In genomic region chr15:50107591-50108408, GRCh38 we compare ENCODE assay signal across 8 cellular contexts. TPM values are rescaled to one million over a fixed set of nuclear protein-coding genes. Genes with fewer than 3 reads are reported as not detected.
DNase-seq lines count a peak whose midpoint lies in the region; ATAC-seq and TF ChIP-seq lines count a peak whose summit lies in the region.
"Had no signal": no experiment of that assay in that cellular context is flagged by ENCODE, and none has a peak within 500 bp of the region (broad histone marks: within the 10 kb centered on the region; RNA-seq: fewer than 3 reads in every experiment).

No MANE protein-coding gene starts in this region.

- H3K9me3 Mint-ChIP-seq in CD8-positive, alpha-beta T cell, result no peaks in the 10 kb centered on the region

- no peak overlapping the region for H3K4me3 Mint-ChIP-seq in CD8-positive, alpha-beta T cell

- TF ChIP-seq CTCF in OCI-LY3 (IDR thresholded peaks at IDR 0.05; ENCODE audit: low read depth, low read length) (no peak), lower lobe of right lung (IDR thresholded peaks at IDR 0.05) (no peak)
- TF ChIP-seq CTCF in CD8-positive, alpha-beta T cell (IDR thresholded peaks at IDR 0.05), result no peak

- H3K79me2 ChIP-seq in OCI-LY3 (ENCODE audit: low read length), result no peaks in the 10 kb centered on the region

- H3K9me3 ChIP-seq in OCI-LY3 (ENCODE audit: insufficient read depth, low read length) (no peaks in the 10 kb centered on the region), lower lobe of right lung (no peaks in the 10 kb centered on the region)
- no peaks in the 10 kb centered on the region for H3K9me3 ChIP-seq in CD8-positive, alpha-beta T cell (ENCODE audit: low read length)
- H3K9me3 ChIP-seq: pancreas had no signal

- no peak overlapping the region for H2AFZ ChIP-seq in OCI-LY3 (ENCODE audit: low read depth, low read length)

- peak overlapping the region; percentile 40 for H3K4me2 ChIP-seq in OCI-LY3 (ENCODE audit: low read length)

- no peak overlapping the region for H3K9ac ChIP-seq in OCI-LY3 (ENCODE audit: low read length)

- CTCF ChIA-PET in CD8-positive, alpha-beta T cell (lab: Charles Lee), result no interaction called here

- ATAC-seq in GM19023 (IDR thresholded peaks at IDR 0.05; ENCODE audit: unreplicated experiment) (peak; percentile 95), HG02763 (IDR thresholded peaks at IDR 0.05; ENCODE audit: unreplicated experiment) (peak; percentile 93), lower lobe of right lung (peak; percentile 79 to 87)
- ATAC-seq in CD8-positive, alpha-beta T cell, result no peak

- POLR2A ChIA-PET in CD8-positive, alpha-beta T cell (lab: Charles Lee), result no interaction called here

- peak overlapping the region; percentile 24; the same call in 1 of the 2 replicates for H3K27ac ChIP-seq in OCI-LY3 (ENCODE audit: low read length)
- H3K27ac ChIP-seq in lower lobe of right lung, result peak overlapping the region; percentile 56
- no peak overlapping the region for H3K27ac ChIP-seq in CD8-positive, alpha-beta T cell (ENCODE audit: low read depth, low read length)

- no peaks in the 10 kb centered on the region for H3K36me3 Mint-ChIP-seq in CD8-positive, alpha-beta T cell

- no peak overlapping the region for H3K4me3 ChIP-seq in OCI-LY3 (ENCODE audit: low read length)
- H3K4me3 ChIP-seq in lower lobe of right lung, result no peak overlapping the region
- H3K4me3 ChIP-seq in CD8-positive, alpha-beta T cell (ENCODE audit: low read depth, low read length), result no peak overlapping the region
- H3K4me3 ChIP-seq: pancreas had no signal

- H3K27me3 Mint-ChIP-seq in CD8-positive, alpha-beta T cell (ENCODE audit: low read depth), result peaks cover 4% of the 10 kb centered on the region

- peaks cover 34% of the 10 kb centered on the region for H3K4me1 Mint-ChIP-seq in CD8-positive, alpha-beta T cell (ENCODE audit: low read depth)

- H4K20me1 ChIP-seq in OCI-LY3 (ENCODE audit: insufficient read depth, low read length), result no peaks in the 10 kb centered on the region

- no peaks in the 10 kb centered on the region for H3K36me3 ChIP-seq in OCI-LY3 (replicated peaks; ENCODE audit: low read depth, low read length)
- no peaks in the 10 kb centered on the region for H3K36me3 ChIP-seq in lower lobe of right lung
- H3K36me3 ChIP-seq in CD8-positive, alpha-beta T cell (ENCODE audit: insufficient read depth, low read length), result no peaks in the 10 kb centered on the region
- H3K36me3 ChIP-seq: pancreas had no signal

- DNase-seq in lower lobe of right lung, result peak; percentile 72
- no peak for DNase-seq in CD8-positive, alpha-beta T cell
- no peak for DNase-seq in iPS-NIHi7 (ENCODE audit: extremely low spot score)
- DNase-seq in NCI-H187 treated with DMSO at 0.1 percent for 48 hours (lab: John Stamatoyannopoulos, UW), result no peak

- no peak overlapping the region for H3K27ac Mint-ChIP-seq in CD8-positive, alpha-beta T cell

- intact Hi-C loops in lower lobe of right lung (cut with DNase I), result no loop called here
- intact Hi-C loops in CD8-positive, alpha-beta T cell (cut with DNase I, micrococcal nuclease), result no loop called here

- peaks cover 20% of the 10 kb centered on the region for H3K4me1 ChIP-seq in OCI-LY3 (ENCODE audit: low read length)
- peaks cover 21% of the 10 kb centered on the region for H3K4me1 ChIP-seq in lower lobe of right lung
- H3K4me1 ChIP-seq in CD8-positive, alpha-beta T cell (ENCODE audit: insufficient read depth, low read length), result peaks cover 15% of the 10 kb centered on the region
- H3K4me1 ChIP-seq: pancreas had no signal

- H3K27me3 ChIP-seq in OCI-LY3 (ENCODE audit: low read depth, low read length) (peaks cover 3% of the 10 kb centered on the region; the same call in 1 of the 2 replicates), lower lobe of right lung (ENCODE audit: low read depth) (no peaks in the 10 kb centered on the region)
- H3K27me3 ChIP-seq in CD8-positive, alpha-beta T cell (ENCODE audit: insufficient read depth, low read length), result no peaks in the 10 kb centered on the region
- H3K27me3 ChIP-seq: pancreas had no signal

RNA-seq across cellular contexts. Expression of gene ATP8B4, which starts 11.2 kb away (rescaled TPM):
- 9.0 TPM for total RNA-seq in lower lobe of right lung
- under 1 TPM in 1 of 2 experiments, not detected in 1; 0.14 TPM for total RNA-seq in CD8-positive, alpha-beta T cell
